ENCODE assay signal across 8 cellular contexts in the genomic region with DNA sequence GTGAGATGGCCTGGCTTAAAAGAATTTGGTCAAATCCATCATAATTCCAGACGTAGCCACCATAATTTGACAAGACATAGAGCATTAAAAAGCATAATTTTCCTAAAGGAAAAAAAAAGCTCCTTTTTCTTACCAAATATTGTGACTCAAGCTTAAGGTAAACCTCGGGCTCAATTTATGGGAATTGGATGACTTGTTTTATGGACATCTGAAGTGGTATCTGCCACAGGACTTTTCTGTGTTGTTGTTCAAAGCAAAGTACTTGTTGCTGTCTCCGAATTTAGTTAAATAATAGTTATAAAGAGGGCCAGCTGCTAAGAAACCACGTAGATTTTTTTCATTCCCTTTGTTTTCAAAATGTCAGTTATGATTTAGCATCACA. TPM values are rescaled to one million over a fixed set of nuclear protein-coding genes. Genes with fewer than 3 reads are reported as not detected.
DNase-seq lines count a peak whose midpoint lies in the region; ATAC-seq and TF ChIP-seq lines count a peak whose summit lies in the region.

No MANE protein-coding gene starts in this region.

- H3K27me3 Mint-ChIP-seq in activated CD8-positive, alpha-beta memory T cell treated with anti-CD3 and anti-CD28 coated beads, Interleukin-2, amount 10 ng/mL, durations not matched to agents 7 days and 5 days: no peaks in the 10 kb centered on the region
- H3K27me3 Mint-ChIP-seq in activated naive CD8-positive, alpha-beta T cell treated with anti-CD3 and anti-CD28 coated beads, Interleukin-2, amount 50 U/mL, for 24 hours: peaks cover 2% of the 10 kb centered on the region

- 40 to 46% methylated on average over 4 of the region's 4 CpGs for WGBS in thyroid gland, 2 donors

- H3K27ac ChIP-seq in left lung (peak overlapping the region; percentile 86 to 92), thyroid gland (peak overlapping the region in 2 of 3 donors; percentile 89 to 94)

- H3K36me3 ChIP-seq in left lung: no peaks in the 10 kb centered on the region
- H3K36me3 ChIP-seq in thyroid gland: no peaks in the 10 kb centered on the region

- H3K9me3 Mint-ChIP-seq in activated CD8-positive, alpha-beta memory T cell treated with anti-CD3 and anti-CD28 coated beads, Interleukin-2, amount 10 ng/mL, durations not matched to agents 7 days and 5 days (ENCODE audit: low read depth): no peaks in the 10 kb centered on the region
- H3K9me3 Mint-ChIP-seq in activated naive CD8-positive, alpha-beta T cell treated with anti-CD3 and anti-CD28 coated beads, Interleukin-2, amount 50 U/mL, for 24 hours: no peaks in the 10 kb centered on the region

- H3K4me1 Mint-ChIP-seq in activated CD8-positive, alpha-beta memory T cell treated with anti-CD3 and anti-CD28 coated beads, Interleukin-2, amount 10 ng/mL, durations not matched to agents 7 days and 5 days: peaks cover 33% of the 10 kb centered on the region
- H3K4me1 Mint-ChIP-seq in activated naive CD8-positive, alpha-beta T cell treated with anti-CD3 and anti-CD28 coated beads, Interleukin-2, amount 50 U/mL, for 24 hours: peaks cover 50% of the 10 kb centered on the region

- intact Hi-C loops in left lung (cut with DNase I) (no loop called here), thyroid gland (cut with DNase I) (loop anchor here (10.0 kb wide), 1 partner anchor 362 kb away; no protein-coding TSS in a partner anchor)

- H3K9me3 ChIP-seq in left lung: no peaks in the 10 kb centered on the region
- no peaks in the 10 kb centered on the region for H3K9me3 ChIP-seq in thyroid gland

- peak overlapping the region; percentile 84 for H3K4me3 Mint-ChIP-seq in activated CD8-positive, alpha-beta memory T cell treated with anti-CD3 and anti-CD28 coated beads, Interleukin-2, amount 10 ng/mL, durations not matched to agents 7 days and 5 days
- H3K4me3 Mint-ChIP-seq in activated naive CD8-positive, alpha-beta T cell treated with anti-CD3 and anti-CD28 coated beads, Interleukin-2, amount 50 U/mL, for 24 hours: peak overlapping the region; percentile 89

- peak overlapping the region; percentile 51 for H3K27ac Mint-ChIP-seq in activated CD8-positive, alpha-beta memory T cell treated with anti-CD3 and anti-CD28 coated beads, Interleukin-2, amount 10 ng/mL, durations not matched to agents 7 days and 5 days
- H3K27ac Mint-ChIP-seq in activated naive CD8-positive, alpha-beta T cell treated with anti-CD3 and anti-CD28 coated beads, Interleukin-2, amount 50 U/mL, for 24 hours: peak overlapping the region; percentile 40

- ATAC-seq in activated CD8-positive, alpha-beta memory T cell treated with anti-CD3 and anti-CD28 coated beads, Interleukin-2, amount 10 ng/mL, durations not matched to agents 7 days and 5 days: no peak
- no peak for ATAC-seq in activated naive CD8-positive, alpha-beta T cell treated with anti-CD3 and anti-CD28 coated beads, Interleukin-2, amount 50 U/mL, for 24 hours
- ATAC-seq in left lung: no peak

- TF ChIP-seq POLR2A in thyroid gland (IDR thresholded peaks at IDR 0.05): no peak

- H3K27me3 ChIP-seq in left lung (no peaks in the 10 kb centered on the region), thyroid gland (no peaks in the 10 kb centered on the region)

- DNase-seq in activated CD8-positive, alpha-beta memory T cell treated with anti-CD3 and anti-CD28 coated beads, Interleukin-2, amount 10 ng/mL, durations not matched to agents 7 days and 5 days: no peak
- DNase-seq in activated CD8-positive, alpha-beta memory T cell treated with anti-CD3 and anti-CD28 coated beads, Interleukin-2, amount 50 U/mL, for 48 hours: no peak
- DNase-seq in activated naive CD8-positive, alpha-beta T cell treated with anti-CD3 and anti-CD28 coated beads, Interleukin-2, amount 50 U/mL, for 24 hours: no peak
- DNase-seq in left lung (no peak), thyroid gland (no peak), NCI-H2029 (lab: John Stamatoyannopoulos, UW) (no peak), iPS-NIHi11 (ENCODE audit: low spot score) (no peak), putamen (ENCODE audit: low spot score) (no peak)

- no peak for TF ChIP-seq CTCF in left lung (IDR thresholded peaks at IDR 0.05)
- TF ChIP-seq CTCF in thyroid gland (IDR thresholded peaks at IDR 0.05): no peak

- peaks cover 2% of the 10 kb centered on the region for H3K36me3 Mint-ChIP-seq in activated CD8-positive, alpha-beta memory T cell treated with anti-CD3 and anti-CD28 coated beads, Interleukin-2, amount 10 ng/mL, durations not matched to agents 7 days and 5 days
- H3K36me3 Mint-ChIP-seq in activated naive CD8-positive, alpha-beta T cell treated with anti-CD3 and anti-CD28 coated beads, Interleukin-2, amount 50 U/mL, for 24 hours (ENCODE audit: low read depth): peaks cover 6% of the 10 kb centered on the region

- CTCF ChIA-PET in activated CD8-positive, alpha-beta memory T cell treated with anti-CD3 and anti-CD28 coated beads, Interleukin-2, amount 10 ng/mL, durations not matched to agents 7 days and 5 days (lab: Charles Lee): interaction anchor here (1.9 kb wide), 1 partner anchor 9 kb away, joined by 7 read pairs; no protein-coding TSS in a partner anchor

- H3K4me3 ChIP-seq in left lung (peak overlapping the region; percentile 97 to 98), thyroid gland (replicated peaks in 1 of 3) (peak overlapping the region in 2 of 3 donors; percentile 76 to 95)

- H3K4me1 ChIP-seq in left lung (peaks cover 2 to 48% of the 10 kb centered on the region in 2 donors), thyroid gland (peaks cover 16 to 17% of the 10 kb centered on the region in 2 donors)

RNA-seq across cellular contexts. Expression of a gene that starts 1.1 kb away (rescaled TPM):
- total RNA-seq in activated CD8-positive, alpha-beta memory T cell treated with anti-CD3 and anti-CD28 coated beads, Interleukin-2, amount 10 ng/mL, durations not matched to agents 7 days and 5 days: 10 to 100 TPM; 12.4 to 14.2 TPM
- total RNA-seq in left lung: 100 to 1,000 TPM; 135 to 148 TPM
- total RNA-seq in thyroid gland: 10 to 100 TPM; 52.6 to 90.2 (median 61.8) TPM
